8 cellular contexts compared by ENCODE assay signal in the genomic region with DNA sequence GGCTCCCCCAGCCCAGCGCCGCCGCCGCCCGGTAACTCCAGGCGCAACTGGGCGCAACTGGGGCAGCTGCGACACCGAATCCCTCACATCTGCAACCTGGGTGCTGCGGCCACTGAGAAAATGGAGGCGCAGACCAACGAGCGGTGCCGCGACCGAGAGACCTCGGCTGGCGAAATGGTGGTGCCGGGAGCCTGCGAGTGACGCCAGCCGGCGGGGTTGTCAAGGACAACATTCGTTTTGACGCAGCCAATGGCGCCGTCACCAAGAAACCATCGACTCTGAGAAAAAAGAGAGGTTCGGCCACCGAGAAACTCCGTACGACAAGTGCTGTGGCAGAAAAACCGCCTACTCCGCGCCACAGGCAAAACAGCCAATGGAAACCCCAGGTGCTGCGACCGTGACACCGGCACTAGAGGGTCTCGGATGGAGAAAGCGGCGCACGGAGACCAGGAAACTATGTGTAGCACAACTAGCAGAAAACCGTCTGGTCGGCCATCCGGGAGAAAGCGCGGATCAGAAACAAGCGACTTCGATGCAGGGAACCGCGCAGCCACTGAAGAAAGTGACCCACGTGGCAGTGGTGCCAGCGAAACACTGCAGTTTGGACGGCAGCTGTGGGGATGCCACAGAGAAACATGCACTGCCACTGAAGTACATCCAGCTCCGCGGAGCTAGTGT.
DNase-seq lines count a peak whose midpoint lies in the region; ATAC-seq, FAIRE-seq and TF ChIP-seq lines count a peak whose summit lies in the region.

No MANE protein-coding gene starts in this region.

- H3K9me3 ChIP-seq in BLaER1 (peaks cover 11% of the 10 kb centered on the region), astrocyte (ENCODE audit: insufficient read depth, low read depth, low read length) (peaks cover 16% of the 10 kb centered on the region), right lobe of liver (no peaks in the 10 kb centered on the region)

- no peaks in the 10 kb centered on the region for H3K27me3 Mint-ChIP-seq in T-helper 2 cell treated with Interferon-gamma antibody and Interleukin-4, amounts not matched to agents 5 μg/mL and 100 μg/mL, for 36 hours (ENCODE audit: low read depth)
- H3K27me3 Mint-ChIP-seq in astrocyte (ENCODE audit: low read depth, unreplicated experiment) (no peaks in the 10 kb centered on the region), nephron progenitor cell (ENCODE audit: low read depth, poor library complexity) (peaks cover 7% of the 10 kb centered on the region)

- H3K4me2 ChIP-seq in BLaER1 (peak overlapping the region; percentile 97), astrocyte (ENCODE audit: low read length) (peak overlapping the region; percentile 93)

- 9% methylated on average over 9 of the region's 56 CpGs for WGBS in right lobe of liver (ENCODE audit: insufficient coverage, low coverage, low lambda C conversion rate, missing lambda C conversion rate)

- H4K20me1 ChIP-seq in BLaER1 (peaks cover 59% of the 10 kb centered on the region), astrocyte (ENCODE audit: insufficient read depth, low read length) (peaks cover 8% of the 10 kb centered on the region)

- peaks cover 29% of the 10 kb centered on the region for H3K4me1 Mint-ChIP-seq in T-helper 2 cell treated with Interferon-gamma antibody and Interleukin-4, amounts not matched to agents 5 μg/mL and 100 μg/mL, for 36 hours (ENCODE audit: low read depth)
- no peaks in the 10 kb centered on the region for H3K4me1 Mint-ChIP-seq in astrocyte (ENCODE audit: low read depth, unreplicated experiment)
- no peaks in the 10 kb centered on the region for H3K4me1 Mint-ChIP-seq in nephron progenitor cell

- peaks cover 31% of the 10 kb centered on the region for H3K4me1 ChIP-seq in BLaER1
- H3K4me1 ChIP-seq in astrocyte (ENCODE audit: insufficient read depth, low read length) = peaks cover 17% of the 10 kb centered on the region
- peaks cover 0 to 5% (median 0%) of the 10 kb centered on the region in 4 donors for H3K4me1 ChIP-seq in right lobe of liver

- H3K9me3 Mint-ChIP-seq in T-helper 2 cell treated with Interferon-gamma antibody and Interleukin-4, amounts not matched to agents 5 μg/mL and 100 μg/mL, for 36 hours = peaks cover 9% of the 10 kb centered on the region
- H3K9me3 Mint-ChIP-seq in astrocyte (ENCODE audit: unreplicated experiment) (peaks cover 11% of the 10 kb centered on the region), nephron progenitor cell (peaks cover 29% of the 10 kb centered on the region)

- no peak for FAIRE-seq in astrocyte (lab: Jason Lieb, UNC)

- H3K79me2 ChIP-seq in astrocyte (ENCODE audit: insufficient read depth, low read length) = peaks cover 35% of the 10 kb centered on the region

- DNase-seq in T-helper 2 cell treated with Interferon-gamma antibody and Interleukin-4, amounts not matched to agents 5 μg/mL and 100 μg/mL, for 36 hours (ENCODE audit: low spot score) = peak; percentile 74
- DNase-seq in astrocyte (ENCODE audit: low read depth) = peak; percentile 44
- peak; percentile 46 to 58 (median 53) for DNase-seq in right lobe of liver
- peak; percentile 57 for DNase-seq in stimulated activated CD8-positive, alpha-beta memory T cell treated with anti-CD3 and anti-CD28 coated beads, Interleukin-4, amount 100 ng/mL, for 24 hours (ENCODE audit: low read depth)
- no peak for DNase-seq in nephron progenitor cell

- no peak for TF ChIP-seq POLR2A in right lobe of liver (IDR thresholded peaks at IDR 0.05)

- ATAC-seq in GM19395 (IDR thresholded peaks at IDR 0.05; ENCODE audit: unreplicated experiment) = peak; percentile 38
- peak; percentile 26 for ATAC-seq in HG03571 (IDR thresholded peaks at IDR 0.05; ENCODE audit: unreplicated experiment)
- peak in 3 of 4 donors; percentile 9 to 35 (median 31) for ATAC-seq in right lobe of liver

- H3K36me3 ChIP-seq in BLaER1 (no peaks in the 10 kb centered on the region), astrocyte (ENCODE audit: insufficient read depth, low read length) (no peaks in the 10 kb centered on the region), right lobe of liver (no peaks in the 10 kb centered on the region)

- peak overlapping the region; percentile 100 for H3K27ac Mint-ChIP-seq in T-helper 2 cell treated with Interferon-gamma antibody and Interleukin-4, amounts not matched to agents 5 μg/mL and 100 μg/mL, for 36 hours
- H3K27ac Mint-ChIP-seq in astrocyte (ENCODE audit: unreplicated experiment) (no peak overlapping the region), nephron progenitor cell (no peak overlapping the region)

- peak overlapping the region; percentile 96 for H3K4me3 Mint-ChIP-seq in T-helper 2 cell treated with Interferon-gamma antibody and Interleukin-4, amounts not matched to agents 5 μg/mL and 100 μg/mL, for 36 hours
- H3K4me3 Mint-ChIP-seq in astrocyte (ENCODE audit: unreplicated experiment) (no peak overlapping the region), nephron progenitor cell (no peak overlapping the region)

- H3K9ac ChIP-seq in BLaER1 (peak overlapping the region; percentile 48; the same call in 1 of the 2 replicates), astrocyte (ENCODE audit: low read length) (peak overlapping the region; percentile 85)

- H3K27me3 ChIP-seq in BLaER1 (peaks cover 75% of the 10 kb centered on the region), astrocyte (ENCODE audit: insufficient read depth, low read length) (no peaks in the 10 kb centered on the region), right lobe of liver (peaks cover 4 to 43% of the 10 kb centered on the region in 2 donors)

- peaks cover 25% of the 10 kb centered on the region for H3K36me3 Mint-ChIP-seq in T-helper 2 cell treated with Interferon-gamma antibody and Interleukin-4, amounts not matched to agents 5 μg/mL and 100 μg/mL, for 36 hours (ENCODE audit: low read depth)
- H3K36me3 Mint-ChIP-seq in astrocyte (ENCODE audit: low read depth, unreplicated experiment) (peaks cover 4% of the 10 kb centered on the region), nephron progenitor cell (ENCODE audit: low read depth) (no peaks in the 10 kb centered on the region)

- H3K4me3 ChIP-seq in BLaER1 = peak overlapping the region; percentile 68
- H3K4me3 ChIP-seq in astrocyte (ENCODE audit: insufficient read depth, low read depth, low read length) = peak overlapping the region; percentile 69
- H3K4me3 ChIP-seq in right lobe of liver = peak overlapping the region; percentile 18 to 43 (median 28)

- H3K27ac ChIP-seq in BLaER1 (no peak overlapping the region), astrocyte (ENCODE audit: low read depth, low read length) (peak overlapping the region; percentile 95), right lobe of liver (peak overlapping the region; percentile 57 to 80 (median 76))

- peak overlapping the region; percentile 84 for H2AFZ ChIP-seq in astrocyte (ENCODE audit: low read depth, low read length)

- intact Hi-C loops in right lobe of liver (cut with DNase I) = loop anchor here in 1 of 2 donors (5.0 kb wide), 1 partner anchor 66 kb away; no protein-coding TSS in a partner anchor

- TF ChIP-seq CTCF in astrocyte (IDR thresholded peaks at IDR 0.05; ENCODE audit: insufficient read depth, low read depth, low read length) (no peak), right lobe of liver (IDR thresholded peaks at IDR 0.05) (no peak), nephron progenitor cell (IDR thresholded peaks at IDR 0.05) (no peak)
